18 cellular contexts compared by ENCODE assay signal in genomic region chr5:99605904-99606303, GRCh38.
"Had no signal": no experiment of that assay in that cellular context is flagged by ENCODE, and none has a peak within 500 bp of the region (broad histone marks: within the 10 kb centered on the region; RNA-seq: fewer than 3 reads in every experiment).

No MANE protein-coding gene starts in this region.

- H3K27me3 ChIP-seq: body of pancreas, gastroesophageal sphincter, left lung had no signal

- H3K9ac ChIP-seq: parathyroid adenoma had no signal

- H2AFZ ChIP-seq: parathyroid adenoma had no signal

- H3K27ac Mint-ChIP-seq: activated CD4-positive, alpha-beta memory T cell treated with anti-CD3 and anti-CD28 coated beads, Interleukin-2, amount 10 ng/mL, durations not matched to agents 7 days and 5 days; activated CD4-positive, alpha-beta T cell treated with anti-CD3 and anti-CD28 coated beads for 36 hours; activated naive CD8-positive, alpha-beta T cell; naive thymus-derived CD4-positive, alpha-beta T cell; stimulated activated effector memory CD8-positive, alpha-beta T cell treated with anti-CD3 and anti-CD28 coated beads, Interleukin-12 subunit alpha, Interleukin-12 subunit beta, amount 100 ng/mL, for 72 hours had no signal

- DNase-seq: activated CD4-positive, alpha-beta memory T cell treated with anti-CD3 and anti-CD28 coated beads, Interleukin-2, amount 10 ng/mL, durations not matched to agents 7 days and 5 days; activated CD4-positive, alpha-beta T cell treated with anti-CD3 and anti-CD28 coated beads for 36 hours; activated gamma-delta T cell; activated T-cell treated with anti-CD3 and anti-CD28 coated beads, Interleukin-2, amount 50 U/mL, for 4 hours; amniotic stem cell; body of pancreas; caudate nucleus; erythroblast; left lung; mammary epithelial cell; naive thymus-derived CD4-positive, alpha-beta T cell; T1000 had no signal

- H3K9me3 Mint-ChIP-seq: activated CD4-positive, alpha-beta memory T cell treated with anti-CD3 and anti-CD28 coated beads, Interleukin-2, amount 10 ng/mL, durations not matched to agents 7 days and 5 days; activated T-cell treated with anti-CD3 and anti-CD28 coated beads, Interleukin-2, amount 50 U/mL, for 4 hours; stimulated activated effector memory CD8-positive, alpha-beta T cell treated with anti-CD3 and anti-CD28 coated beads, Interleukin-12 subunit alpha, Interleukin-12 subunit beta, amount 100 ng/mL, for 72 hours had no signal

- H3K4me1 Mint-ChIP-seq: activated CD4-positive, alpha-beta memory T cell treated with anti-CD3 and anti-CD28 coated beads, Interleukin-2, amount 10 ng/mL, durations not matched to agents 7 days and 5 days; activated CD4-positive, alpha-beta T cell treated with anti-CD3 and anti-CD28 coated beads for 36 hours; stimulated activated effector memory CD8-positive, alpha-beta T cell treated with anti-CD3 and anti-CD28 coated beads, Interleukin-12 subunit alpha, Interleukin-12 subunit beta, amount 100 ng/mL, for 72 hours had no signal

- H3K27ac ChIP-seq: body of pancreas, gastroesophageal sphincter, left lung, parathyroid adenoma, thoracic aorta, VCaP had no signal

- H3K79me2 ChIP-seq: parathyroid adenoma had no signal

- H3K4me3 Mint-ChIP-seq: activated CD4-positive, alpha-beta memory T cell treated with anti-CD3 and anti-CD28 coated beads, Interleukin-2, amount 10 ng/mL, durations not matched to agents 7 days and 5 days; activated CD4-positive, alpha-beta T cell treated with anti-CD3 and anti-CD28 coated beads for 36 hours; activated naive CD8-positive, alpha-beta T cell; activated T-cell treated with anti-CD3 and anti-CD28 coated beads, Interleukin-2, amount 50 U/mL, for 4 hours; naive thymus-derived CD4-positive, alpha-beta T cell; stimulated activated effector memory CD8-positive, alpha-beta T cell treated with anti-CD3 and anti-CD28 coated beads, Interleukin-12 subunit alpha, Interleukin-12 subunit beta, amount 100 ng/mL, for 72 hours had no signal

- H3K9me3 ChIP-seq: body of pancreas, gastroesophageal sphincter, left lung, thoracic aorta had no signal

- H3K36me3 Mint-ChIP-seq: activated naive CD8-positive, alpha-beta T cell; naive thymus-derived CD4-positive, alpha-beta T cell; stimulated activated effector memory CD8-positive, alpha-beta T cell treated with anti-CD3 and anti-CD28 coated beads, Interleukin-12 subunit alpha, Interleukin-12 subunit beta, amount 100 ng/mL, for 72 hours had no signal

- H3K4me3 ChIP-seq: body of pancreas, gastroesophageal sphincter, left lung, thoracic aorta had no signal

- H3K36me3 ChIP-seq: gastroesophageal sphincter, left lung, thoracic aorta had no signal

- H3K27me3 Mint-ChIP-seq: activated CD4-positive, alpha-beta memory T cell treated with anti-CD3 and anti-CD28 coated beads, Interleukin-2, amount 10 ng/mL, durations not matched to agents 7 days and 5 days; activated CD4-positive, alpha-beta T cell treated with anti-CD3 and anti-CD28 coated beads for 36 hours; activated naive CD8-positive, alpha-beta T cell; naive thymus-derived CD4-positive, alpha-beta T cell had no signal

- H3K4me1 ChIP-seq: body of pancreas, gastroesophageal sphincter, left lung, parathyroid adenoma had no signal

- ATAC-seq: activated CD4-positive, alpha-beta T cell treated with anti-CD3 and anti-CD28 coated beads for 36 hours; activated T-cell treated with anti-CD3 and anti-CD28 coated beads, Interleukin-2, amount 50 U/mL, for 4 hours; body of pancreas; gastroesophageal sphincter; left lung; naive thymus-derived CD4-positive, alpha-beta T cell; stimulated activated effector memory CD8-positive, alpha-beta T cell treated with anti-CD3 and anti-CD28 coated beads, Interleukin-12 subunit alpha, Interleukin-12 subunit beta, amount 100 ng/mL, for 72 hours had no signal
